Comparison of ENCODE assay signal across 20 cellular contexts in the genomic region with DNA sequence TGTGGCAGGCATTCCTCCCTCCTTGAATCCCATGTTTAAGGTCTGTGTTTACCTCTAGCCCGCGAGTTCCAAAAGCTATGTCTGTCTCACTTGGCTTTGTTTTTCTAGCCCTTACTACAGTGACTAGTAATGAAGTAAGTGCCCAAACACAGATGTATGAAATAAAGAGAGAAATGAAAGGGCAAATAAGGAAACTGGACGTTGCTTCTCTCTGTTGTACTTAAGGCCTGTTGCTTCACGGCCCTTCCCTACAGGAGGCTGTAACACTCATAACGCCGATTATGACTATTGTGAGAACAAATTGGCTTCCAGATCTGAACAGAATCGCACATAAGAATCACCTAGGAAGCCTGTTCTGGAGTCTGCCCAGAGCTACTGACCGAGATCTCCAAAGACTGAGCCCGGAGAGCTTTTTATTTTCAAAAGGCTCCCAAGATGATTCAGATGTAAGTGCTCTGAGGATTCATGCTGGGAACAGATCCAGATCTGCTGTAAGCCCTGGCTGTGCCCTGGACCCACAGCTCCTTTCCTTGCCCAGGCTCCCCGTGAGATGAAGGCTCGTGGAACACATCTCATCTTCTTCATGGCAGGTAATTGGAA.
"Had no signal": no experiment of that assay in that cellular context is flagged by ENCODE, and none has a peak within 500 bp of the region (broad histone marks: within the 10 kb centered on the region; RNA-seq: fewer than 3 reads in every experiment).

No MANE protein-coding gene starts in this region.

- H3K4me3 ChIP-seq: coronary artery, esophagus muscularis mucosa, heart right ventricle, ovary had no signal

- H3K27ac ChIP-seq: coronary artery, heart right ventricle, ovary, VCaP had no signal

- H3K36me3 Mint-ChIP-seq: activated CD4-positive, alpha-beta memory T cell treated with anti-CD3 and anti-CD28 coated beads for 36 hours; activated CD8-positive, alpha-beta memory T cell treated with anti-CD3 and anti-CD28 coated beads, Interleukin-2, amount 10 ng/mL, durations not matched to agents 7 days and 5 days; stimulated activated effector memory CD8-positive, alpha-beta T cell treated with anti-CD3 and anti-CD28 coated beads, Interleukin-12 subunit alpha, Interleukin-12 subunit beta, amount 100 ng/mL, for 72 hours; T-cell had no signal

- H3K36me3 ChIP-seq: ascending aorta, esophagus muscularis mucosa, heart right ventricle, ovary had no signal

- H3K9me3 ChIP-seq: ovary had no signal

- H3K4me3 Mint-ChIP-seq: activated CD4-positive, alpha-beta memory T cell treated with anti-CD3 and anti-CD28 coated beads for 36 hours; activated CD8-positive, alpha-beta memory T cell treated with anti-CD3 and anti-CD28 coated beads, Interleukin-2, amount 10 ng/mL, durations not matched to agents 7 days and 5 days; activated naive CD4-positive, alpha-beta T cell treated with anti-CD3 and anti-CD28 coated beads for 36 hours; activated naive CD8-positive, alpha-beta T cell treated with anti-CD3 and anti-CD28 coated beads, Interleukin-2, amount 50 U/mL, for 24 hours; stimulated activated effector memory CD8-positive, alpha-beta T cell treated with anti-CD3 and anti-CD28 coated beads, Interleukin-12 subunit alpha, Interleukin-12 subunit beta, amount 100 ng/mL, for 72 hours; T-cell had no signal

- H3K27ac Mint-ChIP-seq: activated CD4-positive, alpha-beta memory T cell treated with anti-CD3 and anti-CD28 coated beads for 36 hours; activated CD8-positive, alpha-beta memory T cell treated with anti-CD3 and anti-CD28 coated beads, Interleukin-2, amount 10 ng/mL, durations not matched to agents 7 days and 5 days; activated naive CD4-positive, alpha-beta T cell treated with anti-CD3 and anti-CD28 coated beads for 36 hours; activated naive CD8-positive, alpha-beta T cell treated with anti-CD3 and anti-CD28 coated beads, Interleukin-2, amount 50 U/mL, for 24 hours; activated T-helper 2 cell treated with anti-CD3 and anti-CD28 coated beads, Interferon-gamma antibody, Interleukin-2, Interleukin-4, amounts not matched to agents 10 μg/mL and 5 μg/mL and 100 μg/mL, durations not matched to agents 14 hours and 24 hours and 36 hours; stimulated activated effector memory CD8-positive, alpha-beta T cell treated with anti-CD3 and anti-CD28 coated beads, Interleukin-12 subunit alpha, Interleukin-12 subunit beta, amount 100 ng/mL, for 72 hours; T-cell had no signal

- H3K27me3 Mint-ChIP-seq: activated CD4-positive, alpha-beta memory T cell treated with anti-CD3 and anti-CD28 coated beads for 36 hours had no signal

- H3K27me3 ChIP-seq: ascending aorta, esophagus muscularis mucosa, heart right ventricle, ovary had no signal

- ATAC-seq: activated CD8-positive, alpha-beta memory T cell treated with anti-CD3 and anti-CD28 coated beads, Interleukin-2, amount 10 ng/mL, durations not matched to agents 7 days and 5 days; activated naive CD8-positive, alpha-beta T cell treated with anti-CD3 and anti-CD28 coated beads, Interleukin-2, amount 50 U/mL, for 24 hours; heart right ventricle; stimulated activated effector memory CD8-positive, alpha-beta T cell treated with anti-CD3 and anti-CD28 coated beads, Interleukin-12 subunit alpha, Interleukin-12 subunit beta, amount 100 ng/mL, for 72 hours; T-cell had no signal

- H3K4me1 Mint-ChIP-seq: activated CD8-positive, alpha-beta memory T cell treated with anti-CD3 and anti-CD28 coated beads, Interleukin-2, amount 10 ng/mL, durations not matched to agents 7 days and 5 days; activated naive CD8-positive, alpha-beta T cell treated with anti-CD3 and anti-CD28 coated beads, Interleukin-2, amount 50 U/mL, for 24 hours; stimulated activated effector memory CD8-positive, alpha-beta T cell treated with anti-CD3 and anti-CD28 coated beads, Interleukin-12 subunit alpha, Interleukin-12 subunit beta, amount 100 ng/mL, for 72 hours; T-cell had no signal

- H3K4me1 ChIP-seq: ascending aorta, heart right ventricle had no signal

- DNase-seq: activated CD4-positive, alpha-beta memory T cell treated with anti-CD3 and anti-CD28 coated beads for 36 hours; activated CD8-positive, alpha-beta memory T cell treated with anti-CD3 and anti-CD28 coated beads, Interleukin-2, amount 10 ng/mL, durations not matched to agents 7 days and 5 days; activated naive CD4-positive, alpha-beta T cell treated with anti-CD3 and anti-CD28 coated beads for 36 hours; activated naive CD8-positive, alpha-beta T cell treated with anti-CD3 and anti-CD28 coated beads, Interleukin-2, amount 50 U/mL, for 24 hours; activated T-cell treated with anti-CD3 and anti-CD28 coated beads, Interleukin-2, amount 50 U/mL, for 1 hour; central memory CD4-positive, alpha-beta T cell; effector CD4-positive, alpha-beta T cell; foreskin melanocyte; heart right ventricle; islet precursor cell; midbrain; ovary; T-cell; T-helper 9 cell had no signal
